ENCODE assay signal across 11 cellular contexts in the genomic region with DNA sequence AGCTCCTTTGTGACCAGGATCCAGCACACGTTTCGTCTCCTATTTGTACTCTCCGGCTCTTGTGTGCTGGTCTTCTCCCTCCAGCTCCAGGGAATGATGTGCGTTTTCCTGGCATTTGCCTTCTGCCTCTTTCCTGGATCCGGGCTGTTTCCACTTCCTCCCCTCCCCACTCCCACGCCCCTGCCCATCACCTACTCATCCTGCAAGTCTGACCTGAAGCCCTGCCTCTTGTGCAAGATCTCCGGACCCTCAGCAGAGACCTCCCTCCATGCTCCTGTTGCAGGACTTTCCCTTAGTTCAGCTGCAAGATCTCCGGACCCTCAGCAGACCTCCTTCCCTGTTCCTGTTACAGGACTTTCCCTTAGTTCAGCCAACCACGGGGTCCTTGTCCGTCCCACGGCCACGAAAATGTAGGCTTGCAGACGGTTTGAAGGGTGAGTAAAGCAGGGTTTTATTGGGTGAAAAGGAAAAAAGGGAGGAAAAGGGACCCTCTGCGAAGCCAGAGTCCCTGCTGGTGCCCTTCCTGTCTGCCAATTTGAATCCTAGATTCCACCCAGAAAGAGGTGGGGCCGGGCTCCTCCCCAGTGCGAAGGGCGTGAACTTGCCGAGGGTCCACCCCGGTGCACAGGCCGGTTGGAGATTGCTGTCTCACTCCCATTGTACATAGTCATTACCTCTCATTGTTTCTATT.
A peak's percentile ranks its signal among the peaks of the same experiment; 100 is the strongest.
DNase-seq lines count a peak whose midpoint lies in the region; ATAC-seq, FAIRE-seq and TF ChIP-seq lines count a peak whose summit lies in the region.
"Had no signal": no experiment of that assay in that cellular context is flagged by ENCODE, and none has a peak within 500 bp of the region (broad histone marks: within the 10 kb centered on the region; RNA-seq: fewer than 3 reads in every experiment).

No MANE protein-coding gene starts in this region.

- no peaks in the 10 kb centered on the region for H3K36me3 Mint-ChIP-seq in activated CD4-positive, alpha-beta T cell treated with anti-CD3 and anti-CD28 coated beads, Interleukin-2, amount 10 ng/mL, durations not matched to agents 24 days and 14 days (ENCODE audit: low read depth)
- H3K36me3 Mint-ChIP-seq in T-helper 17 cell (ENCODE audit: low read depth) = no peaks in the 10 kb centered on the region

- peak overlapping the region in 6 of 21 experiments; percentile 17 to 58 (median 34) for H3K27ac ChIP-seq in skin epidermis
- H3K27ac ChIP-seq in pancreas = no peak overlapping the region
- H3K27ac ChIP-seq in WERI-Rb-1 = no peak overlapping the region
- H3K27ac ChIP-seq: A549 had no signal

- H3K27me3 ChIP-seq in pancreas = peaks cover 0 to 5% (median 0%) of the 10 kb centered on the region in 4 donors
- no peaks in the 10 kb centered on the region for H3K27me3 ChIP-seq in WERI-Rb-1 (ENCODE audit: insufficient read depth, low read depth, severe bottlenecking)

- H3K4me1 ChIP-seq in pancreas = no peaks in the 10 kb centered on the region
- H3K4me1 ChIP-seq: A549 had no signal

- H3K27ac Mint-ChIP-seq in activated CD4-positive, alpha-beta T cell treated with anti-CD3 and anti-CD28 coated beads, Interleukin-2, amount 10 ng/mL, durations not matched to agents 24 days and 14 days = peak overlapping the region; percentile 53
- H3K27ac Mint-ChIP-seq in T-helper 17 cell = no peak overlapping the region

- no peak for ATAC-seq in T-helper 17 cell
- no peak for ATAC-seq in pancreas
- ATAC-seq: A549 had no signal

- H3K4me3 ChIP-seq in skin epidermis = peak overlapping the region in 4 of 7 experiments; percentile 15 to 32 (median 28)
- no peak overlapping the region for H3K4me3 ChIP-seq in pancreas
- no peak overlapping the region for H3K4me3 ChIP-seq in WERI-Rb-1 (ENCODE audit: low read depth, low read length)
- H3K4me3 ChIP-seq: A549 had no signal

- H3K4me1 Mint-ChIP-seq in activated CD4-positive, alpha-beta T cell treated with anti-CD3 and anti-CD28 coated beads, Interleukin-2, amount 10 ng/mL, durations not matched to agents 24 days and 14 days = peaks cover 25% of the 10 kb centered on the region
- no peaks in the 10 kb centered on the region for H3K4me1 Mint-ChIP-seq in T-helper 17 cell

- intact Hi-C loops in activated CD4-positive, alpha-beta T cell treated with anti-CD3 and anti-CD28 coated beads, Interleukin-2, amount 10 ng/mL, durations not matched to agents 24 days and 14 days (cut with micrococcal nuclease) = no loop called here
- intact Hi-C loops in pancreas (cut with DNase I) = loop anchor here in 1 of 3 donors (10.0 kb wide), 1 partner anchor 274 kb away; no protein-coding TSS in a partner anchor

- peaks cover 5% of the 10 kb centered on the region for H3K27me3 Mint-ChIP-seq in activated CD4-positive, alpha-beta T cell treated with anti-CD3 and anti-CD28 coated beads, Interleukin-2, amount 10 ng/mL, durations not matched to agents 24 days and 14 days
- peaks cover 8% of the 10 kb centered on the region for H3K27me3 Mint-ChIP-seq in T-helper 17 cell

- FAIRE-seq in pancreas (lab: Jason Lieb, UNC) = no peak
- FAIRE-seq: A549, endometrium had no signal

- peaks cover 8% of the 10 kb centered on the region for H3K9me3 Mint-ChIP-seq in activated CD4-positive, alpha-beta T cell treated with anti-CD3 and anti-CD28 coated beads, Interleukin-2, amount 10 ng/mL, durations not matched to agents 24 days and 14 days

- H3K4me3 Mint-ChIP-seq in activated CD4-positive, alpha-beta T cell treated with anti-CD3 and anti-CD28 coated beads, Interleukin-2, amount 10 ng/mL, durations not matched to agents 24 days and 14 days = peak overlapping the region; percentile 50
- peak overlapping the region; percentile 25 for H3K4me3 Mint-ChIP-seq in T-helper 17 cell

- TF ChIP-seq CTCF in pancreas (IDR thresholded peaks at IDR 0.05) = no peak
- TF ChIP-seq CTCF in WERI-Rb-1 (IDR thresholded peaks at IDR 0.05; ENCODE audit: low read depth, low read length) = no peak

- whole genome bisulfite sequencing in pancreas, 2 donors = 65 to 66% methylated on average over 20 of the region's 20 CpGs

- H3K9me3 ChIP-seq in T-helper 17 cell (ENCODE audit: control insufficient read depth, low read length, poor library complexity, severe bottlenecking) (no peaks in the 10 kb centered on the region), pancreas (no peaks in the 10 kb centered on the region), WERI-Rb-1 (ENCODE audit: severe bottlenecking) (no peaks in the 10 kb centered on the region)
- H3K9me3 ChIP-seq: A549 had no signal

- H3K36me3 ChIP-seq in pancreas = no peaks in the 10 kb centered on the region
- no peaks in the 10 kb centered on the region for H3K36me3 ChIP-seq in WERI-Rb-1

- DNase-seq in activated CD4-positive, alpha-beta T cell treated with anti-CD3 and anti-CD28 coated beads, Interleukin-2, amount 10 ng/mL, durations not matched to agents 24 days and 14 days = no peak
- no peak for DNase-seq in activated CD4-positive, alpha-beta T cell treated with anti-CD3 and anti-CD28 coated beads for 1 hour
- DNase-seq in T-helper 17 cell = no peak
- DNase-seq in iPS-NIHi11 (ENCODE audit: low spot score) = peak; percentile 47
- no peak for DNase-seq in pancreas
- no peak for DNase-seq in WERI-Rb-1
- DNase-seq in NCI-H146 (lab: John Stamatoyannopoulos, UW) = no peak
- DNase-seq: NCI-H1105 had no signal

Comparison
In these comparisons a context has a peak if more than half of its experiments do, and no peak if none do; other contexts are left out.
1. H3K4me3 ChIP-seq: peak in skin epidermis (4 of 7); none in pancreas (0 of 4) and WERI-Rb-1 (single experiment).